13 cellular contexts compared by ENCODE assay signal in the genomic region with DNA sequence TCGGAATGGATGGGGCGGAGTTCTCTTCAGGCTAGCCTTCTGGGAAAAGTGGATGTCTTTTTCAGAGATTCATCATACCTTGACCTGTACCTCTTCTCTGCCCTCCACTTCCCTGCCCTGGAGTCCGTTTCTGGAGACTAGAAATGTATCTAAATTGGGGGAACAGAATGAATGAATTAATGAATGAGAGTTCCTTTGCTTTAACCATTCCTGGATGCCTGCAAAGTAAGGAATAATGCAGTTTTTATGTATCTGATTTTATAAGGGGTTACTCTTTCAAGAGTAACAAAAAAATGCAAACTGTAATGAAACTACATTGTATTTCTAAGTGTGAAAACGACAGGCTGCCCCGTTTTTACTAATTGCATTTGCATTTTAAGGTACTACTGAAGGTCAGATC. TPM values are rescaled to one million over a fixed set of nuclear protein-coding genes. Genes with fewer than 3 reads are reported as not detected.
DNase-seq lines count a peak whose midpoint lies in the region; TF ChIP-seq lines count a peak whose summit lies in the region.
"Had no signal": no experiment of that assay in that cellular context is flagged by ENCODE, and none has a peak within 500 bp of the region (broad histone marks: within the 10 kb centered on the region; RNA-seq: fewer than 3 reads in every experiment).

No MANE protein-coding gene starts in this region.

- no peaks in the 10 kb centered on the region for H3K36me3 ChIP-seq in iPS DF 6.9 (ENCODE audit: control insufficient read depth, insufficient read depth, low read length)
- H3K36me3 ChIP-seq in trophoblast cell (ENCODE audit: control insufficient read depth in 1 of 2, insufficient read depth in 2 of 2, low read length in 2 of 2) = no peaks in the 10 kb centered on the region
- H3K36me3 ChIP-seq: Peyer's patch had no signal

- no peak overlapping the region for H4K12ac ChIP-seq in trophoblast cell (ENCODE audit: low read depth, low read length)

- H3K4me3 ChIP-seq in astrocyte of the cerebellum (ENCODE audit: low read depth, low read length) (peak overlapping the region; percentile 74), iPS DF 6.9 (ENCODE audit: low read length) (peak overlapping the region; percentile 78; the same call in 1 of the 2 replicates), trophoblast cell (ENCODE audit: low read depth, low read length) (no peak overlapping the region)

- no peak overlapping the region for H2BK120ac ChIP-seq in trophoblast cell (ENCODE audit: insufficient read depth, low read length, poor library complexity)

- H3K4me1 ChIP-seq in iPS DF 6.9 (ENCODE audit: control insufficient read depth, insufficient read depth, low read length) (0 out of 2 replicates have a peak, but pooled peaks cover 1% of the 10 kb centered on the region), trophoblast cell (ENCODE audit: control insufficient read depth in 1 of 2, insufficient read depth in 2 of 2, low read length in 2 of 2) (peaks cover 0 to 3% of the 10 kb centered on the region in 2 experiments)

- peak overlapping the region; percentile 78 for H3K4ac ChIP-seq in trophoblast cell (ENCODE audit: low read depth, low read length)

- no peak overlapping the region for H3K14ac ChIP-seq in trophoblast cell (ENCODE audit: low read length)

- no peaks in the 10 kb centered on the region for H3K27me3 Mint-ChIP-seq in Calu3 (ENCODE audit: unreplicated experiment)

- peaks cover 25% of the 10 kb centered on the region for H3K79me1 ChIP-seq in trophoblast cell (ENCODE audit: low read length)

- BruUV-seq in Calu3 (replicated peaks; lab: Mats Ljungman, UMichigan) = TSS peak; percentile 60

- H2AFZ ChIP-seq in trophoblast cell (ENCODE audit: insufficient read depth, low read length, poor library complexity) = no peak overlapping the region

- in situ Hi-C loops in astrocyte of the cerebellum (cut with HindIII; ENCODE audit: low sequenced_read_pairs) = no loop called here

- TF ChIP-seq CTCF in Calu3 (IDR thresholded peaks at IDR 0.05; ENCODE audit: unreplicated experiment) = no peak
- no peak for TF ChIP-seq CTCF in astrocyte of the cerebellum (IDR thresholded peaks at IDR 0.05; ENCODE audit: low read depth, low read length, missing control alignments)

- no peaks in the 10 kb centered on the region for H3K9me3 Mint-ChIP-seq in Calu3 (ENCODE audit: low read depth, unreplicated experiment)

- no peak overlapping the region for H2AK5ac ChIP-seq in trophoblast cell (ENCODE audit: low read length)

- no peak overlapping the region for H4K91ac ChIP-seq in trophoblast cell (ENCODE audit: low read depth, low read length)

- H3K27me3 ChIP-seq in iPS DF 6.9 (ENCODE audit: control insufficient read depth, insufficient read depth, low read length) (no peaks in the 10 kb centered on the region), trophoblast cell (ENCODE audit: insufficient read depth, low read length) (no peaks in the 10 kb centered on the region)
- H3K27me3 ChIP-seq: Peyer's patch had no signal

- H3K4me1 Mint-ChIP-seq in Calu3 (ENCODE audit: low read depth, unreplicated experiment) = no peaks in the 10 kb centered on the region

- no CpG with 5 or more reads among the region's 5 CpGs for WGBS in iPS DF 6.9 (ENCODE audit: insufficient coverage, insufficient read length)
- WGBS in trophoblast cell (ENCODE audit: extremely low coverage, insufficient coverage, insufficient read length) = no CpG with 5 or more reads among the region's 5 CpGs

- CTCF ChIA-PET in Calu3 (lab: Charles Lee) = interaction anchor here (0.6 to 1.3 kb wide), 3 partner anchors 10 to 654 kb away, joined by 3 to 5 read pairs (median 4); no protein-coding TSS in a partner anchor

- H3K9ac ChIP-seq in trophoblast cell (ENCODE audit: low read length) = no peak overlapping the region

- H3K36me3 Mint-ChIP-seq in Calu3 (ENCODE audit: insufficient read depth, unreplicated experiment) = peaks cover 47% of the 10 kb centered on the region

- H4K8ac ChIP-seq in trophoblast cell (ENCODE audit: low read depth, low read length) = no peak overlapping the region

- H3K79me2 ChIP-seq in trophoblast cell (ENCODE audit: control insufficient read depth, insufficient read depth, low read length, poor library complexity) = peaks cover 22% of the 10 kb centered on the region

- DNase-seq in Calu3 (no peak), astrocyte of the cerebellum (ENCODE audit: low read depth) (no peak), iPS DF 6.9 (ENCODE audit: low read depth, low spot score) (no peak), trophoblast cell (peak in 1 of 2 donors; percentile 37), HT-29 (ENCODE audit: low spot score) (no peak), NCI-H526 (lab: John Stamatoyannopoulos, UW) (no peak), DMS79 treated with DMSO at 0.1 percent for 48 hours (lab: John Stamatoyannopoulos, UW) (no peak)
- no peak for DNase-seq in activated T-cell treated with anti-CD3 and anti-CD28 coated beads, Interleukin-2, amount 50 U/mL, for 1 hour
- DNase-seq: activated B cell treated with CpG ODN at 0.5 μM for 24 hours, anterior cingulate cortex, DMS153, NCI-H187 had no signal

- H3K27ac ChIP-seq in iPS DF 6.9 (ENCODE audit: low read length) (no peak overlapping the region), trophoblast cell (ENCODE audit: low read depth, low read length) (no peak overlapping the region)

- no peak overlapping the region for H2BK5ac ChIP-seq in trophoblast cell (ENCODE audit: low read depth, low read length, poor library complexity)

- peak overlapping the region; percentile 81 for H3K27ac Mint-ChIP-seq in Calu3 (ENCODE audit: unreplicated experiment)
- H3K27ac Mint-ChIP-seq: activated B cell treated with CpG ODN at 0.5 μM for 24 hours had no signal

- no peak overlapping the region for H3K23ac ChIP-seq in trophoblast cell (ENCODE audit: low read length)

- H3K4me3 Mint-ChIP-seq in Calu3 (ENCODE audit: low read depth, unreplicated experiment) = peak overlapping the region; percentile 73

- no peaks in the 10 kb centered on the region for H3K9me3 ChIP-seq in iPS DF 6.9 (ENCODE audit: control insufficient read depth, insufficient read depth, low read length)
- no peaks in the 10 kb centered on the region for H3K9me3 ChIP-seq in trophoblast cell (ENCODE audit: insufficient read depth, low read depth, low read length)
- H3K9me3 ChIP-seq: Peyer's patch had no signal

- intact Hi-C loops in Calu3 (cut with micrococcal nuclease; ENCODE audit: unreplicated experiment) = loop anchor here (2.0 to 5.0 kb wide), 2 partner anchors 46 to 83 kb away; no protein-coding TSS in a partner anchor

- peak overlapping the region; percentile 71 for H3K4me2 ChIP-seq in trophoblast cell (ENCODE audit: low read length)

- H2BK12ac ChIP-seq in trophoblast cell (ENCODE audit: low read length) = no peak overlapping the region

- no peak overlapping the region for H3K18ac ChIP-seq in trophoblast cell (ENCODE audit: low read length)

RNA-seq across cellular contexts. Expression of a gene that starts 2.0 kb away (rescaled TPM):
- 18.9 and 19.1 TPM in 2 replicates for total RNA-seq in Calu3 (2022)
- polyA plus RNA-seq in trophoblast cell (2013) = 28.1 and 29.3 TPM in 2 replicates
- 51.6 and 56.5 TPM in 2 replicates for total RNA-seq in HT-29 (2014; rRNA removed; shearing (Covaris generic))
- total RNA-seq: activated B cell treated with CpG ODN at 0.5 μM for 24 hours had no signal

RNA-seq across cellular contexts. Expression of a gene that starts 2.4 kb away (rescaled TPM):
- 64.3 and 72.2 TPM in 2 replicates for total RNA-seq in Calu3 (2022)
- polyA plus RNA-seq in trophoblast cell (2013) = 109 and 116 TPM in 2 replicates
- total RNA-seq in HT-29 (2014; rRNA removed; shearing (Covaris generic)) = 25.6 and 37.9 TPM in 2 replicates
